In the genomic region with DNA sequence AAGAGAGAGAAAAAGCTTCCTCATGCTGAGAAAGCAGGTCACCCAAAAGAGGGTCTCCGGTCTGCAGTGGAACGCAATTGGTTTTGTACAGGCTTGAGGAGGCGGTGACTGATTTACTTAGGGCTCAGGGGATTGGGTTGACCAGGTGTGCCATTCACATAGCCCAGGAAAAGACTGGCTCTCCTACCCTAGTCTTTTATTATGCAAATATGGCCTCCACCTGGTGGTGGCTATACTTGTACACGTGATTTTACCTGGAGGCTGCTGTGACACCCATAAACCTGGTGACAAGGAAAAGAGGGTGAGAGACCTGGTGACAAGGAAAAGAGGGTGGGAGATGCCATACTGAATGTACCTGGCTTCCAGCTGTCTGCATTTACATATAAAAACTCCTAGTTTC, we compare ENCODE assay signal across 16 cellular contexts.
"Had no signal": no experiment of that assay in that cellular context is flagged by ENCODE, and none has a peak within 500 bp of the region (broad histone marks: within the 10 kb centered on the region; RNA-seq: fewer than 3 reads in every experiment).

No MANE protein-coding gene starts in this region.

- DNase-seq: activated CD4-positive, CD25-positive, alpha-beta regulatory T cell treated with anti-CD3 and anti-CD28 coated beads, Interleukin-2, amount 50 U/mL, for 72 hours; activated naive CD4-positive, alpha-beta T cell; activated naive CD8-positive, alpha-beta T cell treated with anti-CD3 and anti-CD28 coated beads, Interleukin-2, amount 50 U/mL, for 24 hours; aorta; effector memory CD4-positive, alpha-beta T cell; gastrocnemius medialis; heart left ventricle; occipital lobe; stimulated activated CD4-positive, alpha-beta T cell treated with anti-CD3 and anti-CD28 coated beads, Interleukin-15, amount 100 ng/mL, for 24 hours; stimulated activated CD4-positive, alpha-beta T cell treated with anti-CD3 and anti-CD28 coated beads, Interleukin-4, amount 100 ng/mL, for 24 hours; stimulated activated naive CD4-positive, alpha-beta T cell; T-helper 1 cell; T1000; tibial artery had no signal

- H3K4me3 Mint-ChIP-seq: activated naive CD8-positive, alpha-beta T cell treated with anti-CD3 and anti-CD28 coated beads, Interleukin-2, amount 50 U/mL, for 24 hours; dendritic cell treated with granulocyte-macrophage colony-stimulating factor and Interleukin-4, amounts not matched to agents 40 ng/mL and 50 ng/mL, for 4 days; nephron had no signal

- H3K27me3 ChIP-seq: gastrocnemius medialis, heart left ventricle, tibial artery had no signal

- H3K27me3 Mint-ChIP-seq: activated naive CD8-positive, alpha-beta T cell treated with anti-CD3 and anti-CD28 coated beads, Interleukin-2, amount 50 U/mL, for 24 hours; dendritic cell treated with granulocyte-macrophage colony-stimulating factor and Interleukin-4, amounts not matched to agents 40 ng/mL and 50 ng/mL, for 4 days had no signal

- H3K9me3 ChIP-seq: gastrocnemius medialis, tibial artery had no signal

- H3K27ac Mint-ChIP-seq: activated naive CD8-positive, alpha-beta T cell treated with anti-CD3 and anti-CD28 coated beads, Interleukin-2, amount 50 U/mL, for 24 hours; dendritic cell treated with granulocyte-macrophage colony-stimulating factor and Interleukin-4, amounts not matched to agents 40 ng/mL and 50 ng/mL, for 4 days had no signal

- H3K36me3 ChIP-seq: gastrocnemius medialis, heart left ventricle, tibial artery had no signal

- H3K4me1 Mint-ChIP-seq: activated naive CD8-positive, alpha-beta T cell treated with anti-CD3 and anti-CD28 coated beads, Interleukin-2, amount 50 U/mL, for 24 hours; nephron had no signal

- H3K27ac ChIP-seq: gastrocnemius medialis, heart left ventricle, tibial artery had no signal

- H3K4me3 ChIP-seq: gastrocnemius medialis, heart left ventricle, tibial artery had no signal

- ATAC-seq: activated naive CD8-positive, alpha-beta T cell treated with anti-CD3 and anti-CD28 coated beads, Interleukin-2, amount 50 U/mL, for 24 hours; gastrocnemius medialis; heart left ventricle had no signal

- H3K4me1 ChIP-seq: gastrocnemius medialis, heart left ventricle, tibial artery had no signal
